5 cellular contexts compared by ENCODE assay signal in the genomic region with DNA sequence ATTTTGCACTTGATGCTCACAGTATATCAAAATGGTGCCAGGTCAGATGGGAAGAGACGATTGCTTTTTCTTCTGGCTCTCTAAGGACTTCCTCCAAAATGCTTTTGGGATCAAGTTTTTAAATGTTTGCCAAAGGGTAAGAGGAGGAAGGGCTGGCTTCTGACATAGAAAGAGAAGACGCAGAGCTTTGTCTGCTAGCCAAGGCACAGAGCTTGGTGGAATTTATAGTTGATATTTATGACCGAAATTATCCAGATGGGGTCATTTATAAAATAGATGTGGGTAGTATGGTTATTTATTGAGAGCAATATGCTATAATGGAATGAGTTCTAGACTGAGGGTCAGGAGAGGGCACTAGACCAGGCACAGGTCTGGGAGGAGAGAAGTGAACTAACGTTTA.
"Had no signal": no experiment of that assay in that cellular context is flagged by ENCODE, and none has a peak within 500 bp of the region (broad histone marks: within the 10 kb centered on the region; RNA-seq: fewer than 3 reads in every experiment).

No MANE protein-coding gene starts in this region.

- ATAC-seq: Panc1, PC-3, Right ventricle myocardium inferior, SK-N-SH treated with all-trans-retinoic acid at 6 μM for 48 hours had no signal

- FAIRE-seq: RCC 7860 had no signal
